Comparison of ENCODE assay signal across 8 cellular contexts in genomic region chr3:31077021-31077601, GRCh38.
A peak's percentile ranks its signal among the peaks of the same experiment; 100 is the strongest.
DNase-seq lines count a peak whose midpoint lies in the region; ATAC-seq and TF ChIP-seq lines count a peak whose summit lies in the region.

No MANE protein-coding gene starts in this region.

- intact Hi-C loops in left lung (cut with DNase I) (no loop called here), ovary (cut with DNase I) (no loop called here)

- H3K36me3 ChIP-seq in left lung (no peaks in the 10 kb centered on the region), SJCRH30 (no peaks in the 10 kb centered on the region), ovary (no peaks in the 10 kb centered on the region)

- H3K4me1 ChIP-seq in left lung (no peaks in the 10 kb centered on the region), SJCRH30 (no peaks in the 10 kb centered on the region), ovary (ENCODE audit: insufficient read depth) (peaks cover 2% of the 10 kb centered on the region)

- no peak for TF ChIP-seq CTCF in left lung (IDR thresholded peaks at IDR 0.05)
- TF ChIP-seq CTCF in ovary (IDR thresholded peaks at IDR 0.05): no peak

- H3K27ac ChIP-seq in left lung: no peak overlapping the region
- H3K27ac ChIP-seq in SJCRH30: no peak overlapping the region
- no peak overlapping the region for H3K27ac ChIP-seq in ovary

- no peaks in the 10 kb centered on the region for H3K9me3 ChIP-seq in left lung
- H3K9me3 ChIP-seq in SJCRH30 (replicated peaks): no peaks in the 10 kb centered on the region
- no peaks in the 10 kb centered on the region for H3K9me3 ChIP-seq in ovary

- ATAC-seq in HG03520 (IDR thresholded peaks at IDR 0.05; ENCODE audit: unreplicated experiment) (peak; percentile 71), left lung (peak; percentile 63)

- no peak for TF ChIP-seq POLR2A in ovary (IDR thresholded peaks at IDR 0.05)

- WGBS in ovary, 3 donors: 45 to 48% (median 47%) methylated on average over 3 of the region's 3 CpGs

- POLR2A ChIA-PET in HEK293T (lab: Yijun Ruan, JAX): interaction anchor here (0.6 kb wide), 1 partner anchor 88 kb away, joined by 3 read pairs; no protein-coding TSS in a partner anchor

- CTCF ChIA-PET in HEK293T (lab: Yijun Ruan, JAX): interaction anchor here (0.7 kb wide), 1 partner anchor 272 kb away, joined by 3 read pairs; no protein-coding TSS in a partner anchor

- peak; percentile 26 for DNase-seq in COLO829 (ENCODE audit: low spot score)
- peak; percentile 52 to 62 for DNase-seq in activated T-cell treated with anti-CD3 and anti-CD28 coated beads, Interleukin-2, amount 50 U/mL, for 48 hours
- DNase-seq in left lung: no peak
- DNase-seq in SJCRH30: no peak
- DNase-seq in ovary: no peak
- DNase-seq in NCI-H1048 (lab: John Stamatoyannopoulos, UW): no peak
- DNase-seq in HEK293T (ENCODE audit: extremely low spot score): no peak

- no peak for TF ChIP-seq EP300 in ovary (IDR thresholded peaks at IDR 0.05)

- no peak overlapping the region for H3K4me3 ChIP-seq in left lung
- no peak overlapping the region for H3K4me3 ChIP-seq in SJCRH30
- H3K4me3 ChIP-seq in ovary: no peak overlapping the region

- no peaks in the 10 kb centered on the region for H3K27me3 ChIP-seq in left lung
- no peaks in the 10 kb centered on the region for H3K27me3 ChIP-seq in SJCRH30
- H3K27me3 ChIP-seq in ovary: no peaks in the 10 kb centered on the region

TF ChIP-seq in HEK293T, 16 proteins besides CTCF, POLR2A, EP300 and RAD21:
- TF ChIP-seq FOXA1 (IDR thresholded peaks at IDR 0.05) (no peak), FOXK2 (IDR thresholded peaks at IDR 0.05) (no peak), TARDBP (IDR thresholded peaks at IDR 0.05) (no peak), PKNOX1 (IDR thresholded peaks at IDR 0.05) (no peak), LEF1 (IDR thresholded peaks at IDR 0.05; ENCODE audit: borderline replicate concordance) (no peak), NFRKB (IDR thresholded peaks at IDR 0.05) (no peak), CTBP1 (IDR thresholded peaks at IDR 0.05; ENCODE audit: borderline replicate concordance) (no peak), FOXM1 (IDR thresholded peaks at IDR 0.05; ENCODE audit: borderline replicate concordance) (no peak), ELF4 (IDR thresholded peaks at IDR 0.05) (no peak), BHLHE40 (IDR thresholded peaks at IDR 0.05; ENCODE audit: borderline replicate concordance) (no peak), ARNT (IDR thresholded peaks at IDR 0.05) (no peak), L3MBTL2 (conservative IDR thresholded peaks at IDR 0.05) (no peak), HDGF (IDR thresholded peaks at IDR 0.05; ENCODE audit: borderline replicate concordance) (no peak), ZNF384 (IDR thresholded peaks at IDR 0.05) (no peak)

Comparison
In these comparisons a context has a peak if more than half of its experiments do, and no peak if none do; other contexts are left out.
1. DNase-seq: peak in COLO829 (single experiment) and activated T-cell treated with anti-CD3 and anti-CD28 coated beads, Interleukin-2, amount 50 U/mL, for 48 hours (2 of 2); none in left lung (0 of 2), SJCRH30 (0 of 2), ovary (0 of 5), NCI-H1048 (single experiment) and HEK293T (single experiment).